In genomic region chr2:188776634-188777033, GRCh38 we compare ENCODE assay signal across 17 cellular contexts.
DNase-seq lines count a peak whose midpoint lies in the region; ATAC-seq and TF ChIP-seq lines count a peak whose summit lies in the region.
"Had no signal": no experiment of that assay in that cellular context is flagged by ENCODE, and none has a peak within 500 bp of the region (broad histone marks: within the 10 kb centered on the region; RNA-seq: fewer than 3 reads in every experiment).

No MANE protein-coding gene starts in this region.

- H3K27me3 ChIP-seq in ACC112 (ENCODE audit: insufficient read depth, low read length) (no peaks in the 10 kb centered on the region), thyroid gland (no peaks in the 10 kb centered on the region)
- H3K27me3 ChIP-seq: stomach had no signal

- no peaks in the 10 kb centered on the region for H3K79me2 ChIP-seq in ACC112 (ENCODE audit: control insufficient read depth, insufficient read depth, low read length, unreplicated experiment)

- H3K4me3 ChIP-seq in ACC112 (ENCODE audit: low read depth, low read length) (no peak overlapping the region), astrocyte of the cerebellum (ENCODE audit: low read depth, low read length) (no peak overlapping the region), thyroid gland (replicated peaks in 1 of 3) (no peak overlapping the region)
- H3K4me3 ChIP-seq: coronary artery, lung, skin epidermis, stomach had no signal

- WGBS in thyroid gland, 2 donors: 97% methylated on average over 1 of the region's 1 CpG

- TF ChIP-seq CTCF in astrocyte of the cerebellum (IDR thresholded peaks at IDR 0.05; ENCODE audit: low read depth, low read length, missing control alignments): no peak
- TF ChIP-seq CTCF in thyroid gland (IDR thresholded peaks at IDR 0.05): no peak

- DNase-seq in HS-27A (ENCODE audit: low read depth) (peak; percentile 68), astrocyte of the cerebellum (ENCODE audit: low read depth) (peak; percentile 45), glomerular visceral epithelial cell (ENCODE audit: extremely low spot score) (peak; percentile 63), NCI-H187 treated with DMSO at 0.1 percent for 48 hours (lab: John Stamatoyannopoulos, UW) (no peak), thyroid gland (no peak), anterior cingulate cortex (lab: John Stamatoyannopoulos, UW) (no peak)
- DNase-seq: activated CD4-positive, CD25-positive, alpha-beta regulatory T cell treated with anti-CD3 and anti-CD28 coated beads, Interleukin-2, amount 50 U/mL, for 72 hours; activated naive CD8-positive, alpha-beta T cell treated with anti-CD3 and anti-CD28 coated beads for 36 hours; activated T-cell treated with anti-CD3 and anti-CD28 coated beads for 4 hours; NCI-H1694; NCI-H748 treated with DMSO at 0.1 percent for 48 hours; stomach had no signal

- no peak for TF ChIP-seq POLR2A in thyroid gland (IDR thresholded peaks at IDR 0.05)

- 0 out of 2 replicates have a peak, but pooled peaks cover 4% of the 10 kb centered on the region for H3K36me3 ChIP-seq in ACC112 (ENCODE audit: insufficient read depth, low read length)
- H3K36me3 ChIP-seq in thyroid gland: no peaks in the 10 kb centered on the region
- H3K36me3 ChIP-seq: stomach had no signal

- H3K4me1 ChIP-seq in ACC112 (ENCODE audit: control insufficient read depth, insufficient read depth, low read length, unreplicated experiment) (peaks cover 44% of the 10 kb centered on the region), thyroid gland (no peaks in the 10 kb centered on the region)
- H3K4me1 ChIP-seq: stomach had no signal

- no peaks in the 10 kb centered on the region for H3K9me3 ChIP-seq in thyroid gland
- H3K9me3 ChIP-seq: stomach had no signal

- no peak overlapping the region for H2AFZ ChIP-seq in ACC112 (ENCODE audit: low read length, unreplicated experiment)

- intact Hi-C loops in thyroid gland (cut with DNase I): no loop called here

- no peak for ATAC-seq in GM21447 (IDR thresholded peaks at IDR 0.05; ENCODE audit: unreplicated experiment)

- H3K27ac ChIP-seq in ACC112 (ENCODE audit: low read depth, low read length) (peak overlapping the region; percentile 50), thyroid gland (no peak overlapping the region)
- H3K27ac ChIP-seq: coronary artery, skin epidermis, stomach had no signal

- in situ Hi-C loops in astrocyte of the cerebellum (cut with HindIII; ENCODE audit: low sequenced_read_pairs): no loop called here

Comparison
In these comparisons a context has a peak if more than half of its experiments do, and no peak if none do; other contexts are left out.
1. DNase-seq: peak in HS-27A (single experiment), astrocyte of the cerebellum (single experiment) and glomerular visceral epithelial cell (single experiment); none in NCI-H187 treated with DMSO at 0.1 percent for 48 hours (single experiment), thyroid gland (0 of 2) and anterior cingulate cortex (0 of 58).